ENCODE assay signal across 1 cellular context in the genomic region with DNA sequence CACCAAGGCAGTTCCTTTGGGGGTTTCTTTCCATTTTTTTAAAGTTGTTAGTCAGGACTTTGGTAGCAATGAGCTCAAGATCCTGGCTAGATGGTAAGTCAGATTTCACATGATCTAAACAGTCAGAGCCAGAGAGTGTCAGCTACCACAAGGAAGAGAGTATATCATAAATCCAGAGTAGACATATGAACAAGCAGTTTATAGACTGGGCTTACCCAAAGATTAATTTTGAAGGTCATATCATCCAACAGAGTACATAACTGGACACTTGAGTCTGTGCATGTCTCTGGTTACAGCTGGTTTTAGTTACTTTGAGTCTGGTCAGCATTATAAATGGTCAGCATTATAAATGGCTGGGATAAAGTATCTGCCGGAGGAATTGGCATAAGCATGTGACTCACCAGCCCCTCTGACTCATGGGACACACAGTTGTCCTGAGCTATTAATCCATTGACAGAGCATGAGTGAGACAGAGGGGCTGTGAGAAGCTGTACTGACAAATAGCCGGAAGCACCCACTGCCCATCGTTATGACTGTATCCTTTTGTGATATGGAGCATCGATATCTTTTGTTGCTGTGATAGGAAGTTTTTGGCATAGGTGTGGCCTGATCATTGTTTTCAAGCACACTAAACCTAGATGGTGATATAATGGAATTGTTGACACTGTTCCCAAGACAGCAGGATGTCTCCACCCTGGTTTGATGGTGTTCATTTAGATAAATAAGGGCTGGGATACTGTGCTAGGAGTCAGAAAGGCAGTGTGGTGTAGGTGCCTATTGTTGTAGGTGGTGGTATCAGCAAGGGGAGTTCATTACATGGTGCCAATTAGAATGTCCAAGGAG.
TF ChIP-seq lines count a peak whose summit lies in the region.

No MANE protein-coding gene starts in this region.

TF ChIP-seq in K562, 482 proteins besides CTCF, POLR2A, EP300 and RAD21 (continued from another document):
- TF ChIP-seq, protein P1, sequence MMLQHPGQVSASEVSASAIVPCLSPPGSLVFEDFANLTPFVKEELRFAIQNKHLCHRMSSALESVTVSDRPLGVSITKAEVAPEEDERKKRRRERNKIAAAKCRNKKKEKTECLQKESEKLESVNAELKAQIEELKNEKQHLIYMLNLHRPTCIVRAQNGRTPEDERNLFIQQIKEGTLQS (IDR thresholded peaks at IDR 0.05) = peak; percentile 78
- TF ChIP-seq, protein P1 (CRISPR knock-in tag; conservative IDR thresholded peaks at IDR 0.05) = no peak
